In the genomic region with DNA sequence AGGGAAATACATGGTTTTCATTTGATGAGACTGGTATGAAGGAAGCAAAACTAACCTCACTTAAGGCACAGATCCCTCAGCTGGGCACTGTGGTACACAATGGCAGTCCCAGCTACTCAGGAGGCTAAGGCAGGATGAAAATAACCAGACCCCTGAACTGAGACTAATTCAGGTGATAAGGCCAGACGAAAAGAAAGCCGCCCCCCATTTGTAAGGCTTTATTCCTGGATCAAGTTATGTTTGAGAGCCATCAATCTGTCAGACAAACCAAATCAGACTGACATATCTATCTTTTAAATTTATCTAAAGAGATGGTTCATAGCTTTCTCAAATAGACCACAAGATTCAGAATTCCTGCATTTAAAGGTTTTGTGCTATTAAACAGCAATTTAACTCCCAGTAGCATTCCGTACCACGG, we compare ENCODE assay signal across 2 cellular contexts.
TF ChIP-seq lines count a peak whose summit lies in the region.

No MANE protein-coding gene starts in this region.

TF ChIP-seq in HepG2, 621 proteins besides CTCF, POLR2A, EP300 and RAD21:
- peak; percentile 34; the same call in 1 of the 2 replicates for TF ChIP-seq RBFOX2 (IDR thresholded peaks at IDR 0.05; ENCODE audit: low read depth, low read length)
- TF ChIP-seq EHMT2 (IDR thresholded peaks at IDR 0.05; ENCODE audit: borderline replicate concordance, low read depth, low read length), result no peak
- 0 out of 2 replicates have a peak, but pooled peaks have one; percentile 52 for TF ChIP-seq MBD4 (IDR thresholded peaks at IDR 0.05; ENCODE audit: borderline replicate concordance, low read length)
- TF ChIP-seq DMTF1 (CRISPR knock-in tag; IDR thresholded peaks at IDR 0.05), result 0 out of 2 replicates have a peak, but pooled peaks have one; percentile 33
- TF ChIP-seq, protein P1, sequence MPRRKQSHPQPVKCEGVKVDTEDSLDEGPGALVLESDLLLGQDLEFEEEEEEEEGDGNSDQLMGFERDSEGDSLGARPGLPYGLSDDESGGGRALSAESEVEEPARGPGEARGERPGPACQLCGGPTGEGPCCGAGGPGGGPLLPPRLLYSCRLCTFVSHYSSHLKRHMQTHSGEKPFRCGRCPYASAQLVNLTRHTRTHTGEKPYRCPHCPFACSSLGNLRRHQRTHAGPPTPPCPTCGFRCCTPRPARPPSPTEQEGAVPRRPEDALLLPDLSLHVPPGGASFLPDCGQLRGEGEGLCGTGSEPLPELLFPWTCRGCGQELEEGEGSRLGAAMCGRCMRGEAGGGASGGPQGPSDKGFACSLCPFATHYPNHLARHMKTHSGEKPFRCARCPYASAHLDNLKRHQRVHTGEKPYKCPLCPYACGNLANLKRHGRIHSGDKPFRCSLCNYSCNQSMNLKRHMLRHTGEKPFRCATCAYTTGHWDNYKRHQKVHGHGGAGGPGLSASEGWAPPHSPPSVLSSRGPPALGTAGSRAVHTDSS (CRISPR knock-in tag; conservative IDR thresholded peaks at IDR 0.05), result no peak
- TF ChIP-seq ZKSCAN1 (IDR thresholded peaks at IDR 0.05; ENCODE audit: low read length), result no peak
- TF ChIP-seq THYN1 (CRISPR knock-in tag; IDR thresholded peaks at IDR 0.05; ENCODE audit: borderline replicate concordance, low read depth), result 0 out of 2 replicates have a peak, but pooled peaks have one; percentile 55
- TF ChIP-seq JUN (CRISPR knock-in tag; IDR thresholded peaks at IDR 0.05), result no peak

TF ChIP-seq in WTC11, 78 proteins besides CTCF, POLR2A, EP300 and RAD21:
- TF ChIP-seq AR (CRISPR knock-in tag; IDR thresholded peaks at IDR 0.05), result 0 out of 2 replicates have a peak, but pooled peaks have one; percentile 53
- no peak for TF ChIP-seq GTF2I (CRISPR knock-in tag; conservative IDR thresholded peaks at IDR 0.05)
TF ChIP-seq in WTC11: peak in this region for 1.
